Comparison of ENCODE assay signal across 1 cellular context in the genomic region with DNA sequence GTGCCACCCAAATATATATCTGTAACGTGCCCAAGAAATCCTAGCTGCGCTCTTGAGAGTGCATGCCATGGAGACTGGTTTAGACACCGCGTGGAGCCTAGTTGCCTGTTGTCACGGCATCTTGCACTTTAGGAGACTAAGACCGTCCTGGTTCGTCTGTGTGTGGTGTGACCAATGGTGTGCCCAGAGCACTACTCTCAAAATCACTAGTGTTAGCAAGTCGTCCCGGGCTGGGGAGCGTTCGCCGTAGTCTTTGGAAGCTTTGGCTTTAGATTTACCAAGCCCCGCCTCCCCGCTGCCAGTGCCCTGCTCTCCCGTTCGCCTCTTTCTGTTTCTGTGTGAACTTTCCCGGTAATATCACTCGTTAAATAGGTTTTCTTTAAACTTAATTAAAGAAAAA.
TF ChIP-seq lines count a peak whose summit lies in the region.

No MANE protein-coding gene starts in this region.

TF ChIP-seq in endothelial cell of umbilical vein, 7 proteins besides CTCF, POLR2A, EP300 and RAD21:
- TF ChIP-seq, protein P1, sequence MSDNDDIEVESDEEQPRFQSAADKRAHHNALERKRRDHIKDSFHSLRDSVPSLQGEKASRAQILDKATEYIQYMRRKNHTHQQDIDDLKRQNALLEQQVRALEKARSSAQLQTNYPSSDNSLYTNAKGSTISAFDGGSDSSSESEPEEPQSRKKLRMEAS (IDR thresholded peaks at IDR 0.05; ENCODE audit: insufficient read depth, insufficient read length): no peak
- no peak for TF ChIP-seq MYC (IDR thresholded peaks at IDR 0.05; ENCODE audit: low read depth, low read length)
- TF ChIP-seq JUN (IDR thresholded peaks at IDR 0.05; ENCODE audit: borderline replicate concordance, insufficient read depth, insufficient read length, low read depth): no peak
- TF ChIP-seq GATA2 (IDR thresholded peaks at IDR 0.05; ENCODE audit: insufficient read depth, insufficient read length, low read depth, low read length): no peak
- TF ChIP-seq EZH2 (IDR thresholded peaks at IDR 0.05; ENCODE audit: borderline replicate concordance, low read depth, low read length, severe bottlenecking): no peak
- TF ChIP-seq FOS (IDR thresholded peaks at IDR 0.05; ENCODE audit: borderline replicate concordance, insufficient read depth, low read length): no peak
- TF ChIP-seq POLR2AphosphoS5 (IDR thresholded peaks at IDR 0.05; ENCODE audit: insufficient read depth, low read depth, low read length): no peak
